In the genomic region with DNA sequence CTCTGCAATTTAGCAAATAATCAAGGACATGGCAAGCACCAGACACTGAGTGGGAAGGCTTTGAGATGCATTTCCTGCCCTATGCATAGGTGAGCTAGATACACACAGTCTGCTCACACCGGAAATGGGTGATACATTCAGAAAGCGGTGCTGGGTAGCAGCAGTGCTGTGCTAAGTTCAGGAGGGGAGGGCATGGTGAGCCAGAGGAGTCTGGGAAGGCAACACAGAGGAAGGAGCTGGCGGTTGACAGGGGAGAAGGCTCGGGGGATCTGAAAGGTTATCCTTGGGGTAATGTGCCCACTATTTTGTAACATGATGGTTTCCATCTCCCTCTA, we compare ENCODE assay signal across 12 cellular contexts.
DNase-seq lines count a peak whose midpoint lies in the region; ATAC-seq and TF ChIP-seq lines count a peak whose summit lies in the region.
"Had no signal": no experiment of that assay in that cellular context is flagged by ENCODE, and none has a peak within 500 bp of the region (broad histone marks: within the 10 kb centered on the region; RNA-seq: fewer than 3 reads in every experiment).

No MANE protein-coding gene starts in this region.

- no peaks in the 10 kb centered on the region for H3K79me2 ChIP-seq in MM.1S (ENCODE audit: low read length)

- H3K4me3 ChIP-seq in MM.1S (ENCODE audit: low read length) (no peak overlapping the region), WERI-Rb-1 (ENCODE audit: low read depth, low read length) (no peak overlapping the region)
- H3K4me3 ChIP-seq: sigmoid colon had no signal

- no peaks in the 10 kb centered on the region for H3K9me2 ChIP-seq in MM.1S (replicated peaks; ENCODE audit: insufficient read depth, low read length)

- H3F3A ChIP-seq in MM.1S (ENCODE audit: insufficient read depth, low read length), result no peaks in the 10 kb centered on the region

- no peaks in the 10 kb centered on the region for H3K36me3 ChIP-seq in MM.1S (replicated peaks; ENCODE audit: insufficient read depth, low read length)
- H3K36me3 ChIP-seq in WERI-Rb-1, result no peaks in the 10 kb centered on the region
- H3K36me3 ChIP-seq: sigmoid colon had no signal

- no peaks in the 10 kb centered on the region for H4K20me1 ChIP-seq in MM.1S (ENCODE audit: insufficient read depth, low read length)

- H3K4me2 ChIP-seq in MM.1S (ENCODE audit: low read depth, low read length), result no peak overlapping the region

- 0 out of 2 replicates have a peak overlapping the region, but pooled peaks have one; percentile 10 for H2AFZ ChIP-seq in MM.1S (ENCODE audit: low read length)

- TF ChIP-seq CTCF in MM.1S (IDR thresholded peaks at IDR 0.05; ENCODE audit: low read length) (no peak), WERI-Rb-1 (IDR thresholded peaks at IDR 0.05; ENCODE audit: low read depth, low read length) (no peak)

- DNase-seq in MM.1S, result peak; percentile 55
- peak; percentile 50 for DNase-seq in activated T-cell treated with anti-CD3 and anti-CD28 coated beads, Interleukin-2, amount 50 U/mL, for 1 hour
- DNase-seq in stimulated activated CD4-positive, alpha-beta T cell treated with anti-CD3 and anti-CD28 coated beads, Interleukin-12 subunit alpha, Interleukin-12 subunit beta, amount 100 ng/mL, for 4 hours, result peak; percentile 48
- DNase-seq in GM03348 (ENCODE audit: low spot score), result no peak
- no peak for DNase-seq in WERI-Rb-1
- no peak for DNase-seq in NCI-H2171 (lab: John Stamatoyannopoulos, UW)
- DNase-seq: AML-193, NCI-H526, sigmoid colon had no signal

- no peaks in the 10 kb centered on the region for H3K27me3 ChIP-seq in MM.1S (replicated peaks; ENCODE audit: insufficient read depth, low read length)
- H3K27me3 ChIP-seq in WERI-Rb-1 (ENCODE audit: insufficient read depth, low read depth, severe bottlenecking), result no peaks in the 10 kb centered on the region
- H3K27me3 ChIP-seq: sigmoid colon had no signal

- peak; percentile 92 for ATAC-seq in GM18861 (IDR thresholded peaks at IDR 0.05; ENCODE audit: unreplicated experiment)
- no peak for ATAC-seq in HG03520 (IDR thresholded peaks at IDR 0.05; ENCODE audit: unreplicated experiment)

- H3K27ac ChIP-seq in MM.1S (ENCODE audit: low read length) (no peak overlapping the region), WERI-Rb-1 (no peak overlapping the region)
- H3K27ac ChIP-seq: epithelial cell of prostate, sigmoid colon had no signal

- H3K9ac ChIP-seq in MM.1S (ENCODE audit: low read length), result no peak overlapping the region

- H3K4me1 ChIP-seq in MM.1S (ENCODE audit: low read length), result 0 out of 2 replicates have a peak, but pooled peaks cover 19% of the 10 kb centered on the region
- H3K4me1 ChIP-seq: sigmoid colon had no signal

- no peaks in the 10 kb centered on the region for H3K9me3 ChIP-seq in MM.1S (replicated peaks; ENCODE audit: insufficient read depth, low read length)
- no peaks in the 10 kb centered on the region for H3K9me3 ChIP-seq in WERI-Rb-1 (ENCODE audit: severe bottlenecking)
- H3K9me3 ChIP-seq: sigmoid colon had no signal

Comparison
In these comparisons a context has a peak if more than half of its experiments do, and no peak if none do; other contexts are left out.
1. DNase-seq: peak in MM.1S (single experiment), activated T-cell treated with anti-CD3 and anti-CD28 coated beads, Interleukin-2, amount 50 U/mL, for 1 hour (single experiment) and stimulated activated CD4-positive, alpha-beta T cell treated with anti-CD3 and anti-CD28 coated beads, Interleukin-12 subunit alpha, Interleukin-12 subunit beta, amount 100 ng/mL, for 4 hours (single experiment); none in GM03348 (single experiment), WERI-Rb-1 (single experiment) and NCI-H2171 (single experiment).